ENCODE assay signal across 10 cellular contexts in the genomic region with DNA sequence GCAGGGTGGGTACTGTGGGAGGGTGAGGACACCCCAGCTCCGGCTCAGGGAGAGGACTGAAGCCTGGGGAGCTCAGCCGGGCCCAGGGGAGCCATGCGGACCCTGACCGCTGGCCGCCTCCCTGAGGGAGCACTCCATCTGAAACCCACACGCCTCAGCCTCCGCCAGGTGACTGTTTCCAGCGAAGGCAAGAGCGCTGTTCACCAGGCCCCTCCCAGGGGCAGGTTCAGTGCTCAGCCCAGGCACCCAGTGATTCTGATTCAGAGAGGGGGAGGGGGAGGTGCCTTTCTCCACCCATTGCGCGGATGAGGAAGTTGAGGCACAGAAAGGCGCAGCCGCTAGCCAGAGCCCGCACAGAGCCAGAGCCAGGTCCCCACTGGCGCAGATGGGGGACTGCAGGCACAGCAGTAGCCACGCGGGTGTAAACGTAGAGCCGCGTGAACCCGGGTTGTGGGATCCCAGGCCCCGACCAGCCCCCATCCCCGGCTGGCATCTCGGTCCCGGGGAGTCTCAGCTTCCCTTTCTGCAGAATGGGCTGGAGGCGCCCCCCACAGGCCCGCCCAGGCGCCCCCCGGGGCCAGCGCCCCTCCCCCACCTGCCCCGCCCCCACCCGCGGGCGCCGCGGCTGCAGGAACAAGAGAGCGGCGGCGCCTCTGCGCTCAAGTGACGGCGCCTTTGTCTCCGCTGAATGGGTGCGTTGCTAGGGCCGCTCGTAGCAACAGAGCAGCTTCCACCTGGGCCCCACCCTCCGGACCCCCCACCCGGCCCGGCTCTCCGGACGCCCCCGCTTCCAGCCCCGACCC. TPM values are rescaled to one million over a fixed set of nuclear protein-coding genes. Genes with fewer than 3 reads are reported as not detected.
DNase-seq lines count a peak whose midpoint lies in the region; TF ChIP-seq lines count a peak whose summit lies in the region.
"Had no signal": no experiment of that assay in that cellular context is flagged by ENCODE, and none has a peak within 500 bp of the region (broad histone marks: within the 10 kb centered on the region; RNA-seq: fewer than 3 reads in every experiment).

No MANE protein-coding gene starts in this region.

- no peak overlapping the region for H3K27ac Mint-ChIP-seq in neural crest cell (ENCODE audit: unreplicated experiment)

- H3K4me3 ChIP-seq in dorsolateral prefrontal cortex: peak overlapping the region in 57 of 59 donors; percentile 20 to 64 (median 43)

- DNase-seq in DMS 273 (lab: John Stamatoyannopoulos, UW; ENCODE audit: unreplicated experiment): peak; percentile 55
- DNase-seq in DMS 273 treated with DMSO at 0.1 percent for 48 hours (lab: John Stamatoyannopoulos, UW): no peak
- DNase-seq in NCI-H128 (lab: John Stamatoyannopoulos, UW; ENCODE audit: unreplicated experiment): peak; percentile 41
- DNase-seq in dorsolateral prefrontal cortex: peak in 1 of 10 donors; percentile 27
- peak; percentile 39 for DNase-seq in neural crest cell (ENCODE audit: low read depth, low spot score)
- no peak for DNase-seq in stimulated activated naive CD4-positive, alpha-beta T cell treated with Interleukin-2 at 50 U/mL for 16 hours (lab: John Stamatoyannopoulos, UW)
- no peak for DNase-seq in Kasumi-1 (lab: John Stamatoyannopoulos, UW)
- no peak for DNase-seq in UCSD-AML1 (lab: John Stamatoyannopoulos, UW; ENCODE audit: unreplicated experiment)

- H3K27ac ChIP-seq in dorsolateral prefrontal cortex: peak overlapping the region in 2 of 59 donors; percentile 18 to 44
- H3K27ac ChIP-seq: 22Rv1 had no signal

- intact Hi-C loops in dorsolateral prefrontal cortex (cut with DNase I): no loop called here

- peaks cover 19% of the 10 kb centered on the region for H3K4me1 Mint-ChIP-seq in neural crest cell

- H3K36me3 Mint-ChIP-seq in neural crest cell (ENCODE audit: low read depth): no peaks in the 10 kb centered on the region

- peaks cover 0 to 50% (median 12%) of the 10 kb centered on the region in 45 donors for H3K27me3 ChIP-seq in dorsolateral prefrontal cortex

- H3K27me3 Mint-ChIP-seq in neural crest cell (ENCODE audit: low read depth): peaks cover 13% of the 10 kb centered on the region

- no peaks in the 10 kb centered on the region for H3K9me3 Mint-ChIP-seq in neural crest cell

- H3K4me3 Mint-ChIP-seq in neural crest cell: no peak overlapping the region

- no peak for TF ChIP-seq CTCF in dorsolateral prefrontal cortex (IDR thresholded peaks at IDR 0.05 in 54 of 56, conservative IDR thresholded peaks at IDR 0.05 in 2 of 56; ENCODE audit: low read depth in 1 of 56, partially characterized antibody in 56 of 56)
- peak; percentile 23 for TF ChIP-seq CTCF in neural crest cell (conservative IDR thresholded peaks at IDR 0.05)

RNA-seq across cellular contexts. Expression of a gene that starts 27.2 kb away (rescaled TPM):
- total RNA-seq in dorsolateral prefrontal cortex: under 1 TPM in 1 of 120 experiments, not detected in 119; 0.38 TPM
- total RNA-seq in neural crest cell: 0.44 TPM in 1 of 2 replicates, not detected in the other
- total RNA-seq: omental fat pad had no signal

RNA-seq across cellular contexts. Expression of a gene that starts 29.8 kb away (rescaled TPM):
- under 1 TPM in 16 of 120 experiments, not detected in 104; 0.14 to 0.97 (median 0.28) TPM for total RNA-seq in dorsolateral prefrontal cortex
- 0.35 and 0.50 TPM in 2 replicates for total RNA-seq in neural crest cell
- total RNA-seq: omental fat pad had no signal

Comparison
In these comparisons a context has a peak if more than half of its experiments do, and no peak if none do; other contexts are left out.
1. DNase-seq: peak in DMS 273 (single experiment), NCI-H128 (single experiment) and neural crest cell (single experiment); none in DMS 273 treated with DMSO at 0.1 percent for 48 hours (single experiment), stimulated activated naive CD4-positive, alpha-beta T cell treated with Interleukin-2 at 50 U/mL for 16 hours (single experiment), Kasumi-1 (0 of 2) and UCSD-AML1 (single experiment).